In the genomic region with DNA sequence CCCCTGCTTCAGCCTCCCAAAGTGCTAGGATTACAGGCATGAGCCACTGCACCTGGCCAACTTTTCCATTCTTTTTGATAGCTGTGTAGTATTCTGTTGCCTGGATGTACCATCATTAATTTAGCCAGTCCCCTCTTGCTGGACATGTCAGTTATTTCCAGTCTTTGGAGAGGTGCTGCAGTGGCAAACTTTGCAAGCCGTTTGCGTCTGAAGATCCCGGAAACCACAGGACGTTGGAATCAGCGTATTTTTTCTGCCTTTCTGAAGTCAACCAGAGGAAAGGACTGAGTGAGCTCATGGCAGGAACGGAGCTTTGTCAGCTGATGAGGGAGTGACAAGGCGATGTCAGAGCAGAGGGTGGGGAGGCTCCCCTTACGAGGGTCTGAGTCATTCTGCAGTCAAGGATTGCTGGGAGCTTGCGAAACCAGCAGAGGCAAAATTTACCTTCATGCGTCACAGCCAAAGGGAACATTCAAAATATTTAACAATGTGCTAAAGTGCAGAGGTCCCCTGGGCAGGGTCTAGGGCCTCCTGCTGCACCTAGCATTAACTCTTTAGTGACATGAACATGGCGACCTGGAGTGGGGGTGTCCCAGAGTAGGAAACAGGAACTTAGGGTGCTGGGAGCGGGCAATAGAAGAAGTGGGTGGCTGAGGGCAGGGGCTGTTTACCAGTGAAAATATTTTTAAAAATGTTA, we compare ENCODE assay signal across 8 cellular contexts. TPM values are rescaled to one million over a fixed set of nuclear protein-coding genes. Genes with fewer than 3 reads are reported as not detected.
A peak's percentile ranks its signal among the peaks of the same experiment; 100 is the strongest.
DNase-seq lines count a peak whose midpoint lies in the region; ATAC-seq and TF ChIP-seq lines count a peak whose summit lies in the region.

No MANE protein-coding gene starts in this region.

- H3K36me3 ChIP-seq in PC-9 (ENCODE audit: low read depth) (no peaks in the 10 kb centered on the region), mesendoderm (ENCODE audit: control insufficient read depth, insufficient read depth, low read length) (no peaks in the 10 kb centered on the region), upper lobe of right lung (no peaks in the 10 kb centered on the region)

- no peaks in the 10 kb centered on the region for H3K79me2 ChIP-seq in PC-9 (ENCODE audit: low read depth)
- no peaks in the 10 kb centered on the region for H3K79me2 ChIP-seq in mesendoderm (ENCODE audit: control insufficient read depth, insufficient read depth, low read length)

- peak overlapping the region; percentile 40 for H3K4me2 ChIP-seq in PC-9
- H3K4me2 ChIP-seq in mesendoderm (ENCODE audit: low read length), result no peak overlapping the region

- no peaks in the 10 kb centered on the region for H3K79me1 ChIP-seq in mesendoderm (ENCODE audit: low read length)

- no peak overlapping the region for H4K5ac ChIP-seq in mesendoderm (ENCODE audit: low read length)

- peaks cover 28% of the 10 kb centered on the region for H3K4me1 ChIP-seq in PC-9 (replicated peaks; ENCODE audit: insufficient read depth)
- H3K4me1 ChIP-seq in mesendoderm (ENCODE audit: control insufficient read depth, low read depth, low read length), result no peaks in the 10 kb centered on the region
- H3K4me1 ChIP-seq in upper lobe of right lung, result no peaks in the 10 kb centered on the region

- H3K4me3 ChIP-seq in PC-9 (no peak overlapping the region), dorsolateral prefrontal cortex (no peak overlapping the region), mesendoderm (ENCODE audit: low read length) (no peak overlapping the region), upper lobe of right lung (no peak overlapping the region)

- ATAC-seq in upper lobe of right lung (peak; percentile 95), HG03280 (IDR thresholded peaks at IDR 0.05; ENCODE audit: unreplicated experiment) (no peak), GM21576 (IDR thresholded peaks at IDR 0.05; ENCODE audit: unreplicated experiment) (no peak)

- H2AFZ ChIP-seq in PC-9, result no peak overlapping the region

- H3K56ac ChIP-seq in mesendoderm (ENCODE audit: low read length), result no peak overlapping the region

- no CpG with 5 or more reads among the region's 12 CpGs for WGBS in mesendoderm (ENCODE audit: extremely low coverage, insufficient coverage, low lambda C conversion rate)

- intact Hi-C loops in PC-9 (cut with micrococcal nuclease; ENCODE audit: unreplicated experiment), result no loop called here
- intact Hi-C loops in dorsolateral prefrontal cortex (cut with DNase I), result no loop called here
- intact Hi-C loops in upper lobe of right lung (cut with DNase I), result no loop called here

- DNase-seq in H4 (ENCODE audit: low spot score), result peak; percentile 96
- peak; percentile 80 to 98 for DNase-seq in PC-9
- DNase-seq in dorsolateral prefrontal cortex, result peak in 4 of 10 donors; percentile 30 to 64 (median 48)
- peak; percentile 92 for DNase-seq in mesendoderm
- peak; percentile 80 for DNase-seq in upper lobe of right lung
- no peak for DNase-seq in G401 (ENCODE audit: low spot score)

- in situ Hi-C loops in G401 (cut with HindIII; ENCODE audit: low sequenced_read_pairs), result no loop called here

- BruUV-seq in PC-9 (replicated peaks; lab: Mats Ljungman, UMichigan), result no TSS peak

- H3K27ac ChIP-seq in PC-9, result peak overlapping the region; percentile 70
- H3K27ac ChIP-seq in dorsolateral prefrontal cortex, result peak overlapping the region in 33 of 59 donors; percentile 8 to 86 (median 51)
- H3K27ac ChIP-seq in mesendoderm (ENCODE audit: low read depth, low read length), result no peak overlapping the region
- peak overlapping the region; percentile 55 for H3K27ac ChIP-seq in upper lobe of right lung

- H3K9me3 ChIP-seq in PC-9 (ENCODE audit: insufficient read depth, low read depth) (no peaks in the 10 kb centered on the region), upper lobe of right lung (no peaks in the 10 kb centered on the region)

- no peak overlapping the region for H2BK15ac ChIP-seq in mesendoderm (replicated peaks; ENCODE audit: low read depth)

- peaks cover 35% of the 10 kb centered on the region; the same call in 1 of the 2 replicates for H3F3A ChIP-seq in PC-9 (ENCODE audit: insufficient read depth, low read depth)

- no peak overlapping the region for H3K23ac ChIP-seq in mesendoderm (ENCODE audit: low read length)

- CTCF ChIA-PET in PC-9 (lab: Charles Lee), result interaction anchor here (0.6 to 1.4 kb wide), 6 partner anchors 29 to 408 kb away, joined by 3 to 7 read pairs (median 4); partner anchors contain the start of gene DHX34

- no peak overlapping the region for H4K8ac ChIP-seq in mesendoderm (ENCODE audit: low read depth, low read length)

- TF ChIP-seq CTCF in PC-9 (conservative IDR thresholded peaks at IDR 0.05) (no peak), dorsolateral prefrontal cortex (IDR thresholded peaks at IDR 0.05 in 54 of 56, conservative IDR thresholded peaks at IDR 0.05 in 2 of 56; ENCODE audit: low read depth in 1 of 56, partially characterized antibody in 56 of 56) (no peak), upper lobe of right lung (IDR thresholded peaks at IDR 0.05) (no peak)

- H3K18ac ChIP-seq in mesendoderm (ENCODE audit: low read length), result no peak overlapping the region

- no peaks in the 10 kb centered on the region for H4K20me1 ChIP-seq in PC-9 (ENCODE audit: insufficient read depth)

- no peak overlapping the region for H3K4ac ChIP-seq in mesendoderm (ENCODE audit: low read depth, low read length)

- no peaks in the 10 kb centered on the region for H3K27me3 ChIP-seq in PC-9 (ENCODE audit: insufficient read depth, low read depth)
- H3K27me3 ChIP-seq in dorsolateral prefrontal cortex, result peaks cover 0 to 14% (median 0%) of the 10 kb centered on the region in 45 donors
- no peaks in the 10 kb centered on the region for H3K27me3 ChIP-seq in mesendoderm (ENCODE audit: insufficient read depth, low read length, poor library complexity)
- H3K27me3 ChIP-seq in upper lobe of right lung, result peaks cover 4% of the 10 kb centered on the region

- POLR2A ChIA-PET in PC-9 (lab: Charles Lee; ENCODE audit: unreplicated experiment), result no interaction called here

- no peak overlapping the region for H2BK5ac ChIP-seq in mesendoderm (ENCODE audit: low read length)

- no peak overlapping the region for H3K9ac ChIP-seq in mesendoderm (ENCODE audit: low read length)

- H2BK120ac ChIP-seq in mesendoderm (ENCODE audit: low read depth, low read length), result no peak overlapping the region

- H3K9me2 ChIP-seq in PC-9 (ENCODE audit: insufficient read depth), result no peaks in the 10 kb centered on the region

- H2AK5ac ChIP-seq in mesendoderm (ENCODE audit: low read length), result no peak overlapping the region

RNA-seq across cellular contexts. Expression of gene C5AR1, which starts 5.6 kb away (rescaled TPM):
- total RNA-seq in H4 (2014; rRNA removed; shearing (Covaris generic)), result 0.04 TPM in 1 of 2 replicates, not detected in the other
- total RNA-seq in PC-9 (2021) (8.5 and 10.8 TPM in 2 replicates), dorsolateral prefrontal cortex (10 to 100 TPM in 11 of 120 experiments, 1 to 10 TPM in 108, under 1 TPM in 1; 0.67 to 19.3 (median 5.1) TPM), upper lobe of right lung (58.9 TPM)
- 2.3 TPM for polyA plus RNA-seq in mesendoderm (2013, experiment 1 of 2)
- polyA plus RNA-seq in mesendoderm (2013, experiment 2 of 2), result 2.3 TPM
- 0.68 and 0.92 TPM in 2 replicates for total RNA-seq in G401 (2014; rRNA removed; shearing (Covaris generic))

RNA-seq across cellular contexts. Expression of gene C5AR2, which starts 16.7 kb away (rescaled TPM):
- 0.08 TPM in 1 of 2 replicates, not detected in the other for total RNA-seq in H4 (2014; rRNA removed; shearing (Covaris generic))
- total RNA-seq in PC-9 (2021) (not detected in 2 replicates), dorsolateral prefrontal cortex (1 to 10 TPM in 102 of 120 experiments, under 1 TPM in 18; 0.35 to 4.8 (median 1.8) TPM), upper lobe of right lung (3.5 TPM)
- polyA plus RNA-seq in mesendoderm (2013, experiment 1 of 2), result 0.29 TPM
- 0.14 TPM for polyA plus RNA-seq in mesendoderm (2013, experiment 2 of 2)
- total RNA-seq in G401 (2014; rRNA removed; shearing (Covaris generic)), result not detected in 2 replicates

RNA-seq across cellular contexts. Expression of gene DHX34, which starts 33.8 kb away (rescaled TPM):
- 7.3 and 8.0 TPM in 2 replicates for total RNA-seq in H4 (2014; rRNA removed; shearing (Covaris generic))
- total RNA-seq in PC-9 (2021) (23.0 TPM in 2 replicates), dorsolateral prefrontal cortex (10 to 100 TPM in 118 of 120 experiments, 1 to 10 TPM in 2; 9.9 to 34.7 (median 16.9) TPM), upper lobe of right lung (15.8 TPM)
- polyA plus RNA-seq in mesendoderm (2013, experiment 1 of 2), result 19.0 TPM
- polyA plus RNA-seq in mesendoderm (2013, experiment 2 of 2), result 19.1 TPM
- total RNA-seq in G401 (2014; rRNA removed; shearing (Covaris generic)), result 13.9 and 16.7 TPM in 2 replicates

RNA-seq across cellular contexts. Expression of gene INAFM1, which starts 40.6 kb away (rescaled TPM):
- total RNA-seq in H4 (2014; rRNA removed; shearing (Covaris generic)), result 5.7 and 7.2 TPM in 2 replicates
- total RNA-seq in PC-9 (2021) (13.5 and 21.3 TPM in 2 replicates), dorsolateral prefrontal cortex (10 to 100 TPM; 13.1 to 31.8 (median 18.3) TPM), upper lobe of right lung (18.2 TPM)
- polyA plus RNA-seq in mesendoderm (2013, experiment 1 of 2), result 2.9 TPM
- 2.8 TPM for polyA plus RNA-seq in mesendoderm (2013, experiment 2 of 2)
- 7.0 and 11.0 TPM in 2 replicates for total RNA-seq in G401 (2014; rRNA removed; shearing (Covaris generic))

RNA-seq across cellular contexts. Expression of gene CCDC9, which starts 58.9 kb away (rescaled TPM):
- total RNA-seq in H4 (2014; rRNA removed; shearing (Covaris generic)), result 3.4 and 3.6 TPM in 2 replicates
- 34.7 and 37.0 TPM in 2 replicates for total RNA-seq in PC-9 (2021)
- total RNA-seq in dorsolateral prefrontal cortex, result 10 to 100 TPM; 13.8 to 39.6 (median 24.0) TPM
- polyA plus RNA-seq in mesendoderm (2013, experiment 1 of 2), result 15.0 TPM
- polyA plus RNA-seq in mesendoderm (2013, experiment 2 of 2), result 14.2 TPM
- 36.1 TPM for total RNA-seq in upper lobe of right lung
- 16.5 and 22.2 TPM in 2 replicates for total RNA-seq in G401 (2014; rRNA removed; shearing (Covaris generic))
